2 cellular contexts compared by ENCODE assay signal in genomic region chrX:153927686-153927935, GRCh38.
TF ChIP-seq lines count a peak whose summit lies in the region.

No MANE protein-coding gene starts in this region.

TF ChIP-seq in GM12878, 131 proteins besides CTCF, POLR2A, EP300 and RAD21:
- TF ChIP-seq POLR2AphosphoS5 (IDR thresholded peaks at IDR 0.05; ENCODE audit: low read length) (peak; percentile 39; the same call in 1 of the 2 replicates), E2F8 (IDR thresholded peaks at IDR 0.05; ENCODE audit: low read depth, partially characterized antibody) (no peak), REST (IDR thresholded peaks at IDR 0.05; ENCODE audit: low read depth, low read length) (no peak), SMAD5 (IDR thresholded peaks at IDR 0.05; ENCODE audit: low read depth) (0 out of 2 replicates have a peak, but pooled peaks have one; percentile 19), RUNX3 (IDR thresholded peaks at IDR 0.05; ENCODE audit: low read length) (peak; percentile 18; the same call in 1 of the 2 replicates), FOXK2 (IDR thresholded peaks at IDR 0.05) (no peak), LARP7 (IDR thresholded peaks at IDR 0.05) (no peak)

TF ChIP-seq in HEK293T, 16 proteins besides CTCF, POLR2A, EP300 and RAD21:
- TF ChIP-seq BHLHE40 (IDR thresholded peaks at IDR 0.05; ENCODE audit: borderline replicate concordance): no peak
- TF ChIP-seq SUZ12 (IDR thresholded peaks at IDR 0.05): no peak
- TF ChIP-seq SP1 (IDR thresholded peaks at IDR 0.05): no peak
- TF ChIP-seq CTBP1 (IDR thresholded peaks at IDR 0.05; ENCODE audit: borderline replicate concordance): no peak
- TF ChIP-seq HDGF (IDR thresholded peaks at IDR 0.05; ENCODE audit: borderline replicate concordance): no peak
- no peak for TF ChIP-seq ELF4 (IDR thresholded peaks at IDR 0.05)
- no peak for TF ChIP-seq L3MBTL2 (conservative IDR thresholded peaks at IDR 0.05)
- no peak for TF ChIP-seq FOXA1 (IDR thresholded peaks at IDR 0.05)
- no peak for TF ChIP-seq ARNT (IDR thresholded peaks at IDR 0.05)
- no peak for TF ChIP-seq FOXK2 (IDR thresholded peaks at IDR 0.05)
TF ChIP-seq in HEK293T: peak in this region for 0.
